16 cellular contexts compared by ENCODE assay signal in the genomic region with DNA sequence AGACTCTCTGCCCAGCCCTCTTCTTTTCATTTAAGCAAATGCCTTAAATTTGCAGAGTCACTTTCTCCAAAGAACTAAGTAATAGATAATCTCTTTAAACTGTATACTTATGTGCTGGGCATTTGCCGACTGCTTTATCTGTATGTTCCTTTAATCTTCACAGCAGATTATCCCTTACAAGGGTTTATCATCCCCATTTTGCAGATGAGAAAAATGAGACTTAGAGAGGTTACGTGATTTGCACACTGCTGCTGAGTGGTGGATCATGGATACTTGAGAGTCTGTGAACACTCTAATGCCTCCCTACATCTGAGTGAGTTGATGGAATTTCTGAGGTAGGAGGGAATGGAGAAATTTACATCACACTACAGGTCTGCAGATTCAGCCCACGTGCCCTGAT.
"Had no signal": no experiment of that assay in that cellular context is flagged by ENCODE, and none has a peak within 500 bp of the region (broad histone marks: within the 10 kb centered on the region; RNA-seq: fewer than 3 reads in every experiment).

No MANE protein-coding gene starts in this region.

- ATAC-seq: body of pancreas, heart left ventricle, WTC11 had no signal

- H3K27me3 Mint-ChIP-seq: dendritic cell treated with granulocyte-macrophage colony-stimulating factor and Interleukin-4, amounts not matched to agents 40 ng/mL and 50 ng/mL, for 4 days; progenitor cell of endocrine pancreas had no signal

- H3K27me3 ChIP-seq: body of pancreas, cardiac muscle cell, heart left ventricle, SJCRH30, tibial artery had no signal

- H3K27ac ChIP-seq: body of pancreas, cardiac muscle cell, SJCRH30, tibial artery had no signal

- H3K4me3 Mint-ChIP-seq: dendritic cell treated with granulocyte-macrophage colony-stimulating factor and Interleukin-4, amounts not matched to agents 40 ng/mL and 50 ng/mL, for 4 days; T-helper 1 cell treated with Interleukin-12 subunit alpha and Interleukin-12 subunit beta and Interleukin-4 antibody, amounts not matched to agents 30 μg/mL and 1 μg/mL, for 36 hours; WTC11 had no signal

- H3K9me3 ChIP-seq: body of pancreas, heart left ventricle, SJCRH30, tibial artery had no signal

- H3K4me1 ChIP-seq: SJCRH30 had no signal

- DNase-seq: activated CD4-positive, alpha-beta T cell treated with anti-CD3 and anti-CD28 coated beads, Interleukin-2, amount 50 U/mL, for 48 hours; activated gamma-delta T cell; activated T-cell treated with anti-CD3 and anti-CD28 coated beads, Interleukin-2, amount 50 U/mL, for 1 hour; body of pancreas; effector CD4-positive, alpha-beta T cell; heart left ventricle; SJCRH30; stimulated activated CD4-positive, alpha-beta T cell treated with anti-CD3 and anti-CD28 coated beads, Interleukin-2, amount 100 ng/mL, for 48 hours; stimulated activated naive CD4-positive, alpha-beta T cell treated with Interleukin-2 at 50 U/mL for 16 hours; T1000; tibial artery had no signal

- H3K27ac Mint-ChIP-seq: dendritic cell treated with granulocyte-macrophage colony-stimulating factor and Interleukin-4, amounts not matched to agents 40 ng/mL and 50 ng/mL, for 4 days; progenitor cell of endocrine pancreas; WTC11 had no signal

- H3K9me3 Mint-ChIP-seq: dendritic cell treated with granulocyte-macrophage colony-stimulating factor and Interleukin-4, amounts not matched to agents 40 ng/mL and 50 ng/mL, for 4 days; T-helper 1 cell treated with Interleukin-12 subunit alpha and Interleukin-12 subunit beta and Interleukin-4 antibody, amounts not matched to agents 30 μg/mL and 1 μg/mL, for 36 hours; WTC11 had no signal

- H3K4me3 ChIP-seq: body of pancreas, cardiac muscle cell, heart left ventricle, SJCRH30, tibial artery had no signal
